ENCODE assay signal across 8 cellular contexts in genomic region chr1:110034451-110035235, GRCh38. TPM values are rescaled to one million over a fixed set of nuclear protein-coding genes. Genes with fewer than 3 reads are reported as not detected.
A peak's percentile ranks its signal among the peaks of the same experiment; 100 is the strongest.
DNase-seq lines count a peak whose midpoint lies in the region; ATAC-seq lines count a peak whose summit lies in the region.

Gene STRIP1, plus strand, starts transcription at chr1:110034624. Its CDS starts 14 bp downstream, at chr1:110034638.

- peaks cover 32% of the 10 kb centered on the region for H3K79me2 ChIP-seq in Karpas-422 (ENCODE audit: low read length)

- peaks cover 32 to 70% (median 57%) of the 10 kb centered on the region in 7 donors for H3K4me1 Mint-ChIP-seq in naive thymus-derived CD4-positive, alpha-beta T cell
- H3K4me1 Mint-ChIP-seq in stimulated activated naive B cell treated with anti-CD40 and anti-IgM and Interleukin-4, amounts not matched to agents 10 μg/mL and 1 μg/mL and 100 μg/mL, for 72 hours: peaks cover 39 to 43% of the 10 kb centered on the region in 2 donors

- intact Hi-C loops in naive thymus-derived CD4-positive, alpha-beta T cell (cut with micrococcal nuclease): loop anchor here (1.0 to 10.0 kb wide), 18 partner anchors 18 to 1723 kb away; partner anchors contain the start of genes AHCYL1 (in 2 of the 2), CLCC1 (in 2 of the 2), DDX20 (in 2 of the 2) and GNAI3 (in 2 of the 2)

- POLR2A ChIA-PET in naive thymus-derived CD4-positive, alpha-beta T cell (lab: Charles Lee): interaction anchor here (0.6 to 5.1 kb wide), 11 partner anchors 21 to 751 kb away, joined by 3 to 31 read pairs (median 3); partner anchors contain the start of genes AHCYL1, GNAI3, PSRC1 and RBM15

- H3K36me3 Mint-ChIP-seq in naive thymus-derived CD4-positive, alpha-beta T cell: peaks cover 5 to 14% (median 6%) of the 10 kb centered on the region in 5 donors
- H3K36me3 Mint-ChIP-seq in stimulated activated naive B cell treated with anti-CD40 and anti-IgM and Interleukin-4, amounts not matched to agents 10 μg/mL and 1 μg/mL and 100 μg/mL, for 72 hours: peaks cover 8 to 15% of the 10 kb centered on the region in 2 donors

- peak within 1 kb of the TSS; percentile 92 to 98 (median 95) for H3K4me3 Mint-ChIP-seq in naive thymus-derived CD4-positive, alpha-beta T cell
- H3K4me3 Mint-ChIP-seq in stimulated activated naive B cell treated with anti-CD40 and anti-IgM and Interleukin-4, amounts not matched to agents 10 μg/mL and 1 μg/mL and 100 μg/mL, for 72 hours: peak within 1 kb of the TSS; percentile 87 to 90

- peak within 1 kb of the TSS; percentile 96 for H3K4me3 ChIP-seq in Karpas-422 (ENCODE audit: low read length)
- peak within 1 kb of the TSS; percentile 48 for H3K4me3 ChIP-seq in naive thymus-derived CD4-positive, alpha-beta T cell (ENCODE audit: low read length)

- H3K4me2 ChIP-seq in Karpas-422 (ENCODE audit: low read depth, low read length, poor library complexity, severe bottlenecking): peak within 1 kb of the TSS; percentile 84

- H3K27me3 ChIP-seq in Karpas-422 (ENCODE audit: low read length): no peaks in the 10 kb centered on the region
- H3K27me3 ChIP-seq in naive thymus-derived CD4-positive, alpha-beta T cell (ENCODE audit: control insufficient read depth in 2 of 2, insufficient read depth in 2 of 2, low read length in 2 of 2): no peaks in the 10 kb centered on the region

- peaks cover 0 to 2% (median 0%) of the 10 kb centered on the region in 11 donors for H3K9me3 Mint-ChIP-seq in naive thymus-derived CD4-positive, alpha-beta T cell
- no peaks in the 10 kb centered on the region for H3K9me3 Mint-ChIP-seq in stimulated activated naive B cell treated with anti-CD40 and anti-IgM and Interleukin-4, amounts not matched to agents 10 μg/mL and 1 μg/mL and 100 μg/mL, for 72 hours

- no peaks in the 10 kb centered on the region for H3K27me3 Mint-ChIP-seq in naive thymus-derived CD4-positive, alpha-beta T cell
- H3K27me3 Mint-ChIP-seq in stimulated activated naive B cell treated with anti-CD40 and anti-IgM and Interleukin-4, amounts not matched to agents 10 μg/mL and 1 μg/mL and 100 μg/mL, for 72 hours: no peaks in the 10 kb centered on the region

- H3K27ac ChIP-seq in Karpas-422 (ENCODE audit: low read length): peak within 1 kb of the TSS; percentile 76
- peak within 1 kb of the TSS; percentile 97 for H3K27ac ChIP-seq in naive thymus-derived CD4-positive, alpha-beta T cell (ENCODE audit: low read depth, low read length)

- H3K36me3 ChIP-seq in Karpas-422 (ENCODE audit: insufficient read depth, low read length): peaks cover 14% of the 10 kb centered on the region; the same call in 1 of the 2 replicates
- peaks cover 5 to 22% (median 5%) of the 10 kb centered on the region in 3 experiments for H3K36me3 ChIP-seq in naive thymus-derived CD4-positive, alpha-beta T cell (ENCODE audit: control insufficient read depth in 2 of 3, insufficient read depth in 3 of 3, low read length in 3 of 3)

- no peaks in the 10 kb centered on the region for H3K9me2 ChIP-seq in Karpas-422 (replicated peaks; ENCODE audit: insufficient read depth, low read length)

- H3K4me1 ChIP-seq in Karpas-422 (ENCODE audit: low read length): peaks cover 29% of the 10 kb centered on the region
- H3K4me1 ChIP-seq in naive thymus-derived CD4-positive, alpha-beta T cell (ENCODE audit: control insufficient read depth in 2 of 2, insufficient read depth in 2 of 2, low read length in 2 of 2): peaks cover 31% of the 10 kb centered on the region in 2 donors

- ATAC-seq in GM21786 (IDR thresholded peaks at IDR 0.05; ENCODE audit: unreplicated experiment): peak; percentile 86
- peak; percentile 97 for ATAC-seq in naive thymus-derived CD4-positive, alpha-beta T cell
- peak; percentile 95 to 96 for ATAC-seq in stimulated activated naive B cell treated with anti-CD40 and anti-IgM and Interleukin-4, amounts not matched to agents 10 μg/mL and 1 μg/mL and 100 μg/mL, for 72 hours (replicated peaks)

- CTCF ChIA-PET in naive thymus-derived CD4-positive, alpha-beta T cell (lab: Charles Lee): interaction anchor here (0.6 to 1.5 kb wide), 6 partner anchors 9 to 551 kb away, joined by 3 to 4 read pairs (median 3); partner anchors contain the start of gene ATXN7L2

- peak within 1 kb of the TSS; percentile 99 for H3K9ac ChIP-seq in Karpas-422 (ENCODE audit: low read length)

- DNase-seq in DMS79 (lab: John Stamatoyannopoulos, UW) (peak; percentile 87), Karpas-422 (peak; percentile 97), RKO (ENCODE audit: low spot score) (peak; percentile 95), activated T-helper 1 cell treated with Interleukin-2 at 50 U/mL for 16 hours (ENCODE audit: low read depth) (peak; percentile 84), fibroblast of gingiva (ENCODE audit: low read depth) (peak; percentile 96)
- DNase-seq in naive thymus-derived CD4-positive, alpha-beta T cell: peak; percentile 78 to 96 (median 93)
- DNase-seq in stimulated activated naive B cell treated with anti-CD40 and anti-IgM and Interleukin-4, amounts not matched to agents 10 μg/mL and 1 μg/mL and 100 μg/mL, for 72 hours: peak; percentile 92

- H3K27ac Mint-ChIP-seq in naive thymus-derived CD4-positive, alpha-beta T cell: peak within 1 kb of the TSS; percentile 81 to 98 (median 95)
- H3K27ac Mint-ChIP-seq in stimulated activated naive B cell treated with anti-CD40 and anti-IgM and Interleukin-4, amounts not matched to agents 10 μg/mL and 1 μg/mL and 100 μg/mL, for 72 hours: peak within 1 kb of the TSS; percentile 92

- peak within 1 kb of the TSS; percentile 86 for H2AFZ ChIP-seq in Karpas-422 (ENCODE audit: low read length)

- H4K20me1 ChIP-seq in Karpas-422 (ENCODE audit: insufficient read depth, low read depth, low read length): no peaks in the 10 kb centered on the region

- H3K9me3 ChIP-seq in Karpas-422 (ENCODE audit: low read length): no peaks in the 10 kb centered on the region
- no peaks in the 10 kb centered on the region for H3K9me3 ChIP-seq in naive thymus-derived CD4-positive, alpha-beta T cell (ENCODE audit: control insufficient read depth in 2 of 3, low read length in 3 of 3)

RNA-seq across cellular contexts. Expression of gene STRIP1, which starts in this region (rescaled TPM):
- 35.3 and 53.8 TPM in 2 replicates for total RNA-seq in Karpas-422 (2014; rRNA removed; shearing (Covaris generic); ENCODE audit: low replicate concordance)
- 10 to 100 TPM; 42.4 to 83.9 (median 70.7) TPM for total RNA-seq in naive thymus-derived CD4-positive, alpha-beta T cell
- 10 to 100 TPM; 21.4 to 35.2 TPM for polyA plus RNA-seq in naive thymus-derived CD4-positive, alpha-beta T cell

Comparison
In these comparisons a context has a peak if more than half of its experiments do, and no peak if none do; other contexts are left out.
1. Peak in every context shown above with its lines: DNase-seq, ATAC-seq, H3K4me3 ChIP-seq and H3K27ac ChIP-seq.